9 cellular contexts compared by ENCODE assay signal in the genomic region with DNA sequence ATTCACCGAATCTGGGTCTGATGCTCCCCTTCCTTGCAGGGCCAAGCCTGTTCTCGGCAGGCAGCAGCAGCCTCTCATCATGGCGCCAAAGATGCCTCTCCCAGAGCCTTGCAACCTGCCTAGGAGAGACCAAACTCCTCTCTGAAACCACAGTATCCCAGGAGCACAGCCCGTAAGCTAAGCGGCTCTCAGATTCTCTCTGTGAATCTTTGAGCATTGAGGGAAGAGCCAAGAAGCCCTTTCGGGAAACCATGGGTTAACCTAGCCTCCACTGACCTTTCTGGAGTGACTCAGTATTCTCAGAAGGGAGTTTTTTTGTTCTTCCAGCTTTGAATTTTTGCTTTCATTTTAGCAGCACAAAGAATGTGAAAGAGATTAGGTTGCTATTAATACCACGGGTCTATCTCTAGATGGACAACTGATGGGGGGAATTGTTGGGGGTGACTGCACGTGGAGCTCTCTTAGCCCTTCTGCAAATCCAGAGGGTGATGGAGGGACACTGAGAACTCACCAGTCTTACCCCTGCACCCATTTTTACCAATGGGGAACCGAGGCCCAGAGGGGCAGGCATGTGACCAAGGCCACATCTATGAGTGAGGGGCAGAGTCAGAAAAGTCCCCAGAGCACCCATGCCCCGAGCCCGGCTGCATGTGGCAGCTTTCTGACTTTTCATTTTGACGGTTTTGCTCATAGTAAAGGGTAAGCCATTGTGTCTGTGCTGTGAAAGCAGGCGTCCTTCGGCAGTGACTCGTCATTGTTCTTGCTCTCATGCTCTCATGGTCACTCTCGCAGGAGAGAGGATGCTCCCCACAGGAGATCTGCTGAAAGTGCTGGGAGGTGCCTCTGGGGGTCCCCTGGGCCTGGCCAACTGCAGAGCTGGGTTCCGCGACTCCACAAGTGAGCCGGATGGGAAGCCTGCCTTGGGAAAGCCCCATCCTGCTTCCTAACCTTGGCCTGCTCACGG. TPM values are rescaled to one million over a fixed set of nuclear protein-coding genes. Genes with fewer than 3 reads are reported as not detected.
A peak's percentile ranks its signal among the peaks of the same experiment; 100 is the strongest.
DNase-seq lines count a peak whose midpoint lies in the region; ATAC-seq, FAIRE-seq and TF ChIP-seq lines count a peak whose summit lies in the region.
"Had no signal": no experiment of that assay in that cellular context is flagged by ENCODE, and none has a peak within 500 bp of the region (broad histone marks: within the 10 kb centered on the region; RNA-seq: fewer than 3 reads in every experiment).

No MANE protein-coding gene starts in this region.

- no peaks in the 10 kb centered on the region for H3K36me3 Mint-ChIP-seq in activated T-cell treated with anti-CD3 and anti-CD28 coated beads, Interleukin-2, amount 50 U/mL, for 4 hours (ENCODE audit: insufficient read depth)
- H3K36me3 Mint-ChIP-seq in astrocyte (ENCODE audit: low read depth, unreplicated experiment), result peaks cover 4% of the 10 kb centered on the region

- H3K4me3 Mint-ChIP-seq in activated T-cell treated with anti-CD3 and anti-CD28 coated beads, Interleukin-2, amount 50 U/mL, for 4 hours, result no peak overlapping the region
- peak overlapping the region; percentile 20 for H3K4me3 Mint-ChIP-seq in astrocyte (ENCODE audit: unreplicated experiment)

- ATAC-seq in activated T-cell treated with anti-CD3 and anti-CD28 coated beads, Interleukin-2, amount 50 U/mL, for 4 hours, result peak; percentile 46 to 55
- peak; percentile 44 for ATAC-seq in HG03175 (IDR thresholded peaks at IDR 0.05; ENCODE audit: unreplicated experiment)

- H3K9me3 Mint-ChIP-seq in activated T-cell treated with anti-CD3 and anti-CD28 coated beads, Interleukin-2, amount 50 U/mL, for 4 hours, result no peaks in the 10 kb centered on the region
- no peaks in the 10 kb centered on the region for H3K9me3 Mint-ChIP-seq in astrocyte (ENCODE audit: unreplicated experiment)

- H3K27me3 ChIP-seq in astrocyte (ENCODE audit: insufficient read depth, low read length) (no peaks in the 10 kb centered on the region), mucosa of stomach (ENCODE audit: control insufficient read depth, insufficient read depth, low read length) (no peaks in the 10 kb centered on the region)

- peak overlapping the region; percentile 27 for H2AFZ ChIP-seq in astrocyte (ENCODE audit: low read depth, low read length)

- H3K79me2 ChIP-seq in astrocyte (ENCODE audit: insufficient read depth, low read length), result no peaks in the 10 kb centered on the region

- DNase-seq in activated T-cell treated with anti-CD3 and anti-CD28 coated beads, Interleukin-2, amount 50 U/mL, for 4 hours, result no peak
- no peak for DNase-seq in activated T-cell treated with anti-CD3 and anti-CD28 coated beads for 4 hours
- peak; percentile 79 for DNase-seq in astrocyte (ENCODE audit: low read depth)
- no peak for DNase-seq in activated gamma-delta T cell (lab: John Stamatoyannopoulos, UW)
- DNase-seq in cerebellar cortex (ENCODE audit: low spot score), result no peak
- DNase-seq in NOMO-1 treated with DMSO at 0.1 percent for 48 hours (lab: John Stamatoyannopoulos, UW; ENCODE audit: unreplicated experiment), result no peak
- DNase-seq: DND-41 had no signal

- peak overlapping the region; percentile 92 for H3K27ac ChIP-seq in astrocyte (ENCODE audit: low read depth, low read length)

- no peaks in the 10 kb centered on the region for H4K20me1 ChIP-seq in astrocyte (ENCODE audit: insufficient read depth, low read length)

- H3K9me3 ChIP-seq in astrocyte (ENCODE audit: insufficient read depth, low read depth, low read length) (no peaks in the 10 kb centered on the region), mucosa of stomach (ENCODE audit: control insufficient read depth, low read length) (no peaks in the 10 kb centered on the region)

- TF ChIP-seq CTCF in astrocyte (IDR thresholded peaks at IDR 0.05; ENCODE audit: insufficient read depth, low read depth, low read length), result no peak

- H3K36me3 ChIP-seq in astrocyte (ENCODE audit: insufficient read depth, low read length), result no peaks in the 10 kb centered on the region
- no peaks in the 10 kb centered on the region for H3K36me3 ChIP-seq in mucosa of stomach (ENCODE audit: control insufficient read depth, insufficient read depth, low read length)

- FAIRE-seq in astrocyte (lab: Jason Lieb, UNC), result peak; percentile 62

- H3K27ac Mint-ChIP-seq in astrocyte (ENCODE audit: unreplicated experiment), result peak overlapping the region; percentile 94

- peak overlapping the region; percentile 75 for H3K4me2 ChIP-seq in astrocyte (ENCODE audit: low read length)

- H3K4me3 ChIP-seq in astrocyte (ENCODE audit: insufficient read depth, low read depth, low read length) (peak overlapping the region; percentile 31), mucosa of stomach (ENCODE audit: low read length) (no peak overlapping the region)

- H3K4me1 Mint-ChIP-seq in activated T-cell treated with anti-CD3 and anti-CD28 coated beads, Interleukin-2, amount 50 U/mL, for 4 hours (ENCODE audit: low read depth), result peaks cover 10% of the 10 kb centered on the region
- peaks cover 52% of the 10 kb centered on the region for H3K4me1 Mint-ChIP-seq in astrocyte (ENCODE audit: low read depth, unreplicated experiment)

- H3K9ac ChIP-seq in astrocyte (ENCODE audit: low read length), result peak overlapping the region; percentile 78
- peak overlapping the region; percentile 29 for H3K9ac ChIP-seq in mucosa of stomach (ENCODE audit: low read length)

- H3K27me3 Mint-ChIP-seq in activated T-cell treated with anti-CD3 and anti-CD28 coated beads, Interleukin-2, amount 50 U/mL, for 4 hours (ENCODE audit: low read depth), result no peaks in the 10 kb centered on the region
- H3K27me3 Mint-ChIP-seq in astrocyte (ENCODE audit: low read depth, unreplicated experiment), result peaks cover 6% of the 10 kb centered on the region

- H3K4me1 ChIP-seq in astrocyte (ENCODE audit: insufficient read depth, low read length), result peaks cover 52% of the 10 kb centered on the region
- H3K4me1 ChIP-seq in mucosa of stomach (ENCODE audit: control insufficient read depth, insufficient read depth, low read length), result peaks cover 25% of the 10 kb centered on the region

RNA-seq across cellular contexts. Expression of gene IRAG1, which starts 36.0 kb away (rescaled TPM):
- under 1 TPM; 0.08 to 0.14 (median 0.08) TPM for total RNA-seq in activated T-cell treated with anti-CD3 and anti-CD28 coated beads, Interleukin-2, amount 50 U/mL, for 4 hours
- total RNA-seq in astrocyte, result 3.7 and 5.4 TPM in 2 replicates
